Comparison of ENCODE assay signal across 13 cellular contexts in genomic region chr2:65443509-65444200, GRCh38. TPM values are rescaled to one million over a fixed set of nuclear protein-coding genes. Genes with fewer than 3 reads are reported as not detected.
DNase-seq lines count a peak whose midpoint lies in the region; TF ChIP-seq lines count a peak whose summit lies in the region.
"Had no signal": no experiment of that assay in that cellular context is flagged by ENCODE, and none has a peak within 500 bp of the region (broad histone marks: within the 10 kb centered on the region; RNA-seq: fewer than 3 reads in every experiment).

No MANE protein-coding gene starts in this region.

- H3K9me2 ChIP-seq in GM23248 (ENCODE audit: insufficient read depth) = no peaks in the 10 kb centered on the region

- no peaks in the 10 kb centered on the region for H3K9me3 ChIP-seq in GM23248 (ENCODE audit: low read depth)
- H3K9me3 ChIP-seq in endodermal cell (ENCODE audit: control insufficient read depth, low read length) = no peaks in the 10 kb centered on the region
- no peaks in the 10 kb centered on the region for H3K9me3 ChIP-seq in smooth muscle cell (replicated peaks; ENCODE audit: low read depth)

- H3K9me3 Mint-ChIP-seq in endodermal cell = no peaks in the 10 kb centered on the region
- H3K9me3 Mint-ChIP-seq: CD8-positive, alpha-beta memory T cell; H9 had no signal

- H3K9ac ChIP-seq in GM23248 (no peak overlapping the region), endodermal cell (ENCODE audit: extremely low read depth, low read length, poor library complexity, severe bottlenecking) (no peak overlapping the region), smooth muscle cell (ENCODE audit: low read depth) (no peak overlapping the region)
- H3K9ac ChIP-seq: BLaER1 had no signal

- no peak overlapping the region for H3K4me3 Mint-ChIP-seq in endodermal cell
- H3K4me3 Mint-ChIP-seq: CD8-positive, alpha-beta memory T cell; H9 had no signal

- WGBS in GM23248 (ENCODE audit: low coverage in 1 of 2, low lambda C conversion rate in 2 of 2, missing lambda C conversion rate in 2 of 2), 2 experiments = 92 to 96% methylated on average over 5 of the region's 5 CpGs
- 76 to 80% methylated on average over 3 to 5 of the region's 5 CpGs for WGBS in endodermal cell (ENCODE audit: insufficient coverage in 1 of 2, insufficient read length in 1 of 2), 2 experiments
- WGBS in smooth muscle cell (ENCODE audit: low lambda C conversion rate) = 58% methylated on average over 5 of the region's 5 CpGs

- H3K27me3 ChIP-seq in GM23248 (replicated peaks; ENCODE audit: insufficient read depth) = no peaks in the 10 kb centered on the region
- no peaks in the 10 kb centered on the region for H3K27me3 ChIP-seq in endodermal cell (ENCODE audit: control insufficient read depth, insufficient read depth, low read length, poor library complexity, severe bottlenecking)
- H3K27me3 ChIP-seq in smooth muscle cell (ENCODE audit: low read depth) = no peaks in the 10 kb centered on the region
- H3K27me3 ChIP-seq: BLaER1 had no signal

- peaks cover 10% of the 10 kb centered on the region; the same call in 1 of the 2 replicates for H3K4me1 ChIP-seq in GM23248 (ENCODE audit: insufficient read depth)
- H3K4me1 ChIP-seq in endodermal cell (ENCODE audit: control insufficient read depth, insufficient read depth, low read length) = no peaks in the 10 kb centered on the region
- peaks cover 7% of the 10 kb centered on the region for H3K4me1 ChIP-seq in smooth muscle cell (ENCODE audit: low read depth)
- H3K4me1 ChIP-seq: BLaER1 had no signal

- in situ Hi-C loops in GM23248 (cut with MboI) = no loop called here

- H3K4me3 ChIP-seq in GM23248 (no peak overlapping the region), endodermal cell (ENCODE audit: low read length) (no peak overlapping the region), smooth muscle cell (no peak overlapping the region)
- H3K4me3 ChIP-seq: BLaER1, GM12878 had no signal

- H3K36me3 ChIP-seq in GM23248 (ENCODE audit: low read depth) (no peaks in the 10 kb centered on the region), endodermal cell (ENCODE audit: control insufficient read depth, insufficient read depth, low read length) (no peaks in the 10 kb centered on the region), smooth muscle cell (ENCODE audit: low read depth) (no peaks in the 10 kb centered on the region)
- H3K36me3 ChIP-seq: BLaER1 had no signal

- peaks cover 17% of the 10 kb centered on the region for H3K27me3 Mint-ChIP-seq in endodermal cell (ENCODE audit: insufficient read depth)

- no peaks in the 10 kb centered on the region for H3K79me2 ChIP-seq in GM23248 (ENCODE audit: insufficient read depth)
- no peaks in the 10 kb centered on the region for H3K79me2 ChIP-seq in smooth muscle cell (ENCODE audit: low read depth)

- no peak overlapping the region for H3K27ac Mint-ChIP-seq in endodermal cell
- H3K27ac Mint-ChIP-seq: H9 had no signal

- H3K4me1 Mint-ChIP-seq in endodermal cell = peaks cover 13% of the 10 kb centered on the region
- H3K4me1 Mint-ChIP-seq: CD8-positive, alpha-beta memory T cell had no signal

- H3K36me3 Mint-ChIP-seq in endodermal cell (ENCODE audit: low read depth) = no peaks in the 10 kb centered on the region
- H3K36me3 Mint-ChIP-seq: CD8-positive, alpha-beta memory T cell had no signal

- DNase-seq in GM23248 (peak; percentile 35), amniotic epithelial cell (ENCODE audit: low read depth) (peak; percentile 23), endodermal cell (no peak), smooth muscle cell (lab: John Stamatoyannopoulos, UW; ENCODE audit: unreplicated experiment) (no peak), iPS-NIHi7 (ENCODE audit: extremely low spot score) (no peak), AG08395 (ENCODE audit: low spot score) (no peak), COLO829 (ENCODE audit: low spot score) (no peak)
- DNase-seq: AML-193; CD8-positive, alpha-beta memory T cell; DMS 273 treated with DMSO at 0.1 percent for 48 hours; H9 had no signal

- peak overlapping the region; percentile 3 for H3K4me2 ChIP-seq in GM23248 (ENCODE audit: unreplicated experiment)
- peak overlapping the region; percentile 2 for H3K4me2 ChIP-seq in smooth muscle cell
- H3K4me2 ChIP-seq: BLaER1 had no signal

- H3F3A ChIP-seq in GM23248 (ENCODE audit: insufficient read depth) = 0 out of 2 replicates have a peak, but pooled peaks cover 4% of the 10 kb centered on the region
- H3F3A ChIP-seq in smooth muscle cell (ENCODE audit: low read depth) = peaks cover 3% of the 10 kb centered on the region

- peak; percentile 60 for TF ChIP-seq CTCF in endodermal cell (conservative IDR thresholded peaks at IDR 0.05)
- no peak for TF ChIP-seq CTCF in smooth muscle cell (IDR thresholded peaks at IDR 0.05; ENCODE audit: borderline replicate concordance, insufficient read depth, poor library complexity, severe bottlenecking)

- H3K27ac ChIP-seq in GM23248 = 0 out of 2 replicates have a peak overlapping the region, but pooled peaks have one; percentile 5
- H3K27ac ChIP-seq in endodermal cell (ENCODE audit: low read depth, low read length) = no peak overlapping the region
- H3K27ac ChIP-seq in smooth muscle cell (ENCODE audit: low read depth) = peak overlapping the region; percentile 16
- H3K27ac ChIP-seq: BLaER1 had no signal

- no peak overlapping the region for H2AFZ ChIP-seq in GM23248
- peak overlapping the region; percentile 6 for H2AFZ ChIP-seq in smooth muscle cell (ENCODE audit: low read depth)

- H4K20me1 ChIP-seq in GM23248 (ENCODE audit: insufficient read depth) (no peaks in the 10 kb centered on the region), smooth muscle cell (ENCODE audit: low read depth) (no peaks in the 10 kb centered on the region)
- H4K20me1 ChIP-seq: BLaER1 had no signal

RNA-seq across cellular contexts. Expression of gene SPRED2, which starts 11.3 kb away (rescaled TPM):
- 8.5 and 19.7 TPM in 2 replicates for total RNA-seq in GM23248 (2014; rRNA removed; shearing (Covaris generic))
- polyA plus RNA-seq in GM23248 (2016; fragmentation: Nextera tagmentation; extraction: Ambion mirVana) (19.5 and 20.3 TPM in 2 replicates), smooth muscle cell (23.0 and 23.7 TPM in 2 replicates)
- total RNA-seq in endodermal cell (10 to 100 TPM; 60.3 to 70.1 TPM), smooth muscle cell (18.3 and 21.3 TPM in 2 replicates)
- 29.4 TPM for polyA plus RNA-seq in endodermal cell (2013, experiment 1 of 2)
- 27.9 TPM for polyA plus RNA-seq in endodermal cell (2013, experiment 2 of 2)

Comparison
In these comparisons a context has a peak if more than half of its experiments do, and no peak if none do; other contexts are left out.
1. DNase-seq: peak in GM23248 (single experiment) and amniotic epithelial cell (single experiment); none in endodermal cell (single experiment), smooth muscle cell (single experiment), iPS-NIHi7 (single experiment), AG08395 (single experiment) and COLO829 (single experiment).